1 cellular context compared by ENCODE assay signal in genomic region chr12:75656650-75657049, GRCh38.
TF ChIP-seq lines count a peak whose summit lies in the region.

No MANE protein-coding gene starts in this region.

TF ChIP-seq in H1, 55 proteins besides CTCF, POLR2A, EP300 and RAD21 (continued from another document):
- TF ChIP-seq NRF1 (IDR thresholded peaks at IDR 0.05; ENCODE audit: low read depth, low read length) (no peak), SAP30 (IDR thresholded peaks at IDR 0.05; ENCODE audit: insufficient read depth, insufficient replicate concordance, low read length) (no peak), E2F6 (IDR thresholded peaks at IDR 0.05) (no peak), SIRT6 (IDR thresholded peaks at IDR 0.05; ENCODE audit: low read length) (no peak), SRF (IDR thresholded peaks at IDR 0.05; ENCODE audit: low read depth, low read length) (no peak), TAF1 (IDR thresholded peaks at IDR 0.05; ENCODE audit: low read depth, low read length) (no peak), POLR2AphosphoS5 (IDR thresholded peaks at IDR 0.05; ENCODE audit: low read depth, low read length) (no peak), BACH1 (IDR thresholded peaks at IDR 0.05; ENCODE audit: low read length) (no peak)
